Comparison of ENCODE assay signal across 1 cellular context in genomic region chr6:42745638-42746451, GRCh38.
TF ChIP-seq lines count a peak whose summit lies in the region.

A gene with protein sequence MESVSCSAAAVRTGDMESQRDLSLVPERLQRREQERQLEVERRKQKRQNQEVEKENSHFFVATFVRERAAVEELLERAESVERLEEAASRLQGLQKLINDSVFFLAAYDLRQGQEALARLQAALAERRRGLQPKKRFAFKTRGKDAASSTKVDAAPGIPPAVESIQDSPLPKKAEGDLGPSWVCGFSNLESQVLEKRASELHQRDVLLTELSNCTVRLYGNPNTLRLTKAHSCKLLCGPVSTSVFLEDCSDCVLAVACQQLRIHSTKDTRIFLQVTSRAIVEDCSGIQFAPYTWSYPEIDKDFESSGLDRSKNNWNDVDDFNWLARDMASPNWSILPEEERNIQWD (minus strand): TSS chr6:42746103. CDS start chr6:42746073, 30 bp downstream.

TF ChIP-seq in HepG2, 621 proteins besides CTCF, POLR2A, EP300 and RAD21 (continued from another document and continues in another):
- TF ChIP-seq CEBPZ (IDR thresholded peaks at IDR 0.05; ENCODE audit: low read length) (no peak), SOX5 (CRISPR knock-in tag; IDR thresholded peaks at IDR 0.05; ENCODE audit: borderline replicate concordance) (peak; percentile 39; the same call in 1 of the 2 replicates), KDM4B (CRISPR knock-in tag; IDR thresholded peaks at IDR 0.05) (peak; percentile 28; the same call in 1 of the 2 replicates), CBX1 (IDR thresholded peaks at IDR 0.05; ENCODE audit: low read depth) (peak; percentile 76), BORCS8-MEF2B (CRISPR knock-in tag; IDR thresholded peaks at IDR 0.05) (peak; percentile 69), SNAI1 (CRISPR knock-in tag; IDR thresholded peaks at IDR 0.05; ENCODE audit: borderline replicate concordance) (peak; percentile 85), KAT8 (CRISPR knock-in tag; IDR thresholded peaks at IDR 0.05) (peak; percentile 94), ISL2 (CRISPR knock-in tag; IDR thresholded peaks at IDR 0.05) (peak; percentile 61), ZNF350 (CRISPR knock-in tag; IDR thresholded peaks at IDR 0.05; ENCODE audit: borderline replicate concordance, low read depth) (peak; percentile 28), ZNF101 (CRISPR knock-in tag; IDR thresholded peaks at IDR 0.05; ENCODE audit: borderline replicate concordance, low read depth) (no peak), POGZ (CRISPR knock-in tag; IDR thresholded peaks at IDR 0.05) (peak; percentile 56), ZNF251 (CRISPR knock-in tag; IDR thresholded peaks at IDR 0.05) (0 out of 2 replicates have a peak, but pooled peaks have one; percentile 83), ZBTB46 (CRISPR knock-in tag; IDR thresholded peaks at IDR 0.05; ENCODE audit: borderline replicate concordance) (no peak), TBX3 (IDR thresholded peaks at IDR 0.05; ENCODE audit: borderline replicate concordance) (no peak; the same call in 1 of the 2 replicates), WIZ (CRISPR knock-in tag; IDR thresholded peaks at IDR 0.05) (peak; percentile 87; the same call in 1 of the 2 replicates), ZNF234 (CRISPR knock-in tag; conservative IDR thresholded peaks at IDR 0.05) (no peak), HMG20A (CRISPR knock-in tag; IDR thresholded peaks at IDR 0.05; ENCODE audit: borderline replicate concordance) (0 out of 2 replicates have a peak, but pooled peaks have one; percentile 16), FUBP1 (CRISPR knock-in tag; IDR thresholded peaks at IDR 0.05; ENCODE audit: borderline replicate concordance) (no peak; the same call in 1 of the 2 replicates), IRF2 (CRISPR knock-in tag; IDR thresholded peaks at IDR 0.05) (peak; percentile 88), MXI1 (IDR thresholded peaks at IDR 0.05; ENCODE audit: borderline replicate concordance, low read depth, low read length) (peak; percentile 64; the same call in 2 of the 3 replicates), ZBTB38 (CRISPR knock-in tag; IDR thresholded peaks at IDR 0.05) (peak; percentile 81), ZNF549 (CRISPR knock-in tag; IDR thresholded peaks at IDR 0.05) (0 out of 2 replicates have a peak, but pooled peaks have one; percentile 48), KLF13 (CRISPR knock-in tag; IDR thresholded peaks at IDR 0.05) (no peak), ATAD3A (CRISPR knock-in tag; IDR thresholded peaks at IDR 0.05) (no peak), MYC (CRISPR knock-in tag; IDR thresholded peaks at IDR 0.05; ENCODE audit: borderline replicate concordance) (0 out of 2 replicates have a peak, but pooled peaks have one; percentile 16), JARID2 (CRISPR knock-in tag; IDR thresholded peaks at IDR 0.05; ENCODE audit: insufficient replicate concordance) (peak; percentile 91), ZNF430 (CRISPR knock-in tag; IDR thresholded peaks at IDR 0.05) (no peak), ATF1 (CRISPR knock-in tag; IDR thresholded peaks at IDR 0.05) (peak; percentile 88), NFYB (CRISPR knock-in tag; IDR thresholded peaks at IDR 0.05) (peak; percentile 87), MAZ (IDR thresholded peaks at IDR 0.05; ENCODE audit: borderline replicate concordance, low read depth, low read length) (peak; percentile 72; the same call in 1 of the 2 replicates), MAZ (CRISPR knock-in tag; IDR thresholded peaks at IDR 0.05; ENCODE audit: low read depth) (no peak), KLF12 (CRISPR knock-in tag; IDR thresholded peaks at IDR 0.05; ENCODE audit: borderline replicate concordance) (no peak), ZNF484 (CRISPR knock-in tag; IDR thresholded peaks at IDR 0.05; ENCODE audit: borderline replicate concordance, low read depth) (0 out of 2 replicates have a peak, but pooled peaks have one; percentile 62)
- TF ChIP-seq, protein P1, sequence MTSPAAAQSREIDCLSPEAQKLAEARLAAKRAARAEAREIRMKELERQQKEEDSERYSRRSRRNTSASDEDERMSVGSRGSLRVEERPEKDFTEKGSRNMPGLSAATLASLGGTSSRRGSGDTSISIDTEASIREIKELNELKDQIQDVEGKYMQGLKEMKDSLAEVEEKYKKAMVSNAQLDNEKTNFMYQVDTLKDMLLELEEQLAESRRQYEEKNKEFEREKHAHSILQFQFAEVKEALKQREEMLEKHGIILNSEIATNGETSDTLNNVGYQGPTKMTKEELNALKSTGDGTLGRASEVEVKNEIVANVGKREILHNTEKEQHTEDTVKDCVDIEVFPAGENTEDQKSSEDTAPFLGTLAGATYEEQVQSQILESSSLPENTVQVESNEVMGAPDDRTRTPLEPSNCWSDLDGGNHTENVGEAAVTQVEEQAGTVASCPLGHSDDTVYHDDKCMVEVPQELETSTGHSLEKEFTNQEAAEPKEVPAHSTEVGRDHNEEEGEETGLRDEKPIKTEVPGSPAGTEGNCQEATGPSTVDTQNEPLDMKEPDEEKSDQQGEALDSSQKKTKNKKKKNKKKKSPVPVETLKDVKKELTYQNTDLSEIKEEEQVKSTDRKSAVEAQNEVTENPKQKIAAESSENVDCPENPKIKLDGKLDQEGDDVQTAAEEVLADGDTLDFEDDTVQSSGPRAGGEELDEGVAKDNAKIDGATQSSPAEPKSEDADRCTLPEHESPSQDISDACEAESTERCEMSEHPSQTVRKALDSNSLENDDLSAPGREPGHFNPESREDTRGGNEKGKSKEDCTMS (CRISPR knock-in tag; conservative IDR thresholded peaks at IDR 0.05): no peak
- TF ChIP-seq, protein P2, sequence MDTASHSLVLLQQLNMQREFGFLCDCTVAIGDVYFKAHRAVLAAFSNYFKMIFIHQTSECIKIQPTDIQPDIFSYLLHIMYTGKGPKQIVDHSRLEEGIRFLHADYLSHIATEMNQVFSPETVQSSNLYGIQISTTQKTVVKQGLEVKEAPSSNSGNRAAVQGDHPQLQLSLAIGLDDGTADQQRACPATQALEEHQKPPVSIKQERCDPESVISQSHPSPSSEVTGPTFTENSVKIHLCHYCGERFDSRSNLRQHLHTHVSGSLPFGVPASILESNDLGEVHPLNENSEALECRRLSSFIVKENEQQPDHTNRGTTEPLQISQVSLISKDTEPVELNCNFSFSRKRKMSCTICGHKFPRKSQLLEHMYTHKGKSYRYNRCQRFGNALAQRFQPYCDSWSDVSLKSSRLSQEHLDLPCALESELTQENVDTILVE (CRISPR knock-in tag; IDR thresholded peaks at IDR 0.05): no peak; the same call in 1 of the 2 replicates
- TF ChIP-seq, protein P3, sequence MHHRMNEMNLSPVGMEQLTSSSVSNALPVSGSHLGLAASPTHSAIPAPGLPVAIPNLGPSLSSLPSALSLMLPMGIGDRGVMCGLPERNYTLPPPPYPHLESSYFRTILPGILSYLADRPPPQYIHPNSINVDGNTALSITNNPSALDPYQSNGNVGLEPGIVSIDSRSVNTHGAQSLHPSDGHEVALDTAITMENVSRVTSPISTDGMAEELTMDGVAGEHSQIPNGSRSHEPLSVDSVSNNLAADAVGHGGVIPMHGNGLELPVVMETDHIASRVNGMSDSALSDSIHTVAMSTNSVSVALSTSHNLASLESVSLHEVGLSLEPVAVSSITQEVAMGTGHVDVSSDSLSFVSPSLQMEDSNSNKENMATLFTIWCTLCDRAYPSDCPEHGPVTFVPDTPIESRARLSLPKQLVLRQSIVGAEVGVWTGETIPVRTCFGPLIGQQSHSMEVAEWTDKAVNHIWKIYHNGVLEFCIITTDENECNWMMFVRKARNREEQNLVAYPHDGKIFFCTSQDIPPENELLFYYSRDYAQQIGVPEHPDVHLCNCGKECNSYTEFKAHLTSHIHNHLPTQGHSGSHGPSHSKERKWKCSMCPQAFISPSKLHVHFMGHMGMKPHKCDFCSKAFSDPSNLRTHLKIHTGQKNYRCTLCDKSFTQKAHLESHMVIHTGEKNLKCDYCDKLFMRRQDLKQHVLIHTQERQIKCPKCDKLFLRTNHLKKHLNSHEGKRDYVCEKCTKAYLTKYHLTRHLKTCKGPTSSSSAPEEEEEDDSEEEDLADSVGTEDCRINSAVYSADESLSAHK (CRISPR knock-in tag; IDR thresholded peaks at IDR 0.05; ENCODE audit: borderline replicate concordance): 0 out of 2 replicates have a peak, but pooled peaks have one; percentile 76
- TF ChIP-seq, protein P4, sequence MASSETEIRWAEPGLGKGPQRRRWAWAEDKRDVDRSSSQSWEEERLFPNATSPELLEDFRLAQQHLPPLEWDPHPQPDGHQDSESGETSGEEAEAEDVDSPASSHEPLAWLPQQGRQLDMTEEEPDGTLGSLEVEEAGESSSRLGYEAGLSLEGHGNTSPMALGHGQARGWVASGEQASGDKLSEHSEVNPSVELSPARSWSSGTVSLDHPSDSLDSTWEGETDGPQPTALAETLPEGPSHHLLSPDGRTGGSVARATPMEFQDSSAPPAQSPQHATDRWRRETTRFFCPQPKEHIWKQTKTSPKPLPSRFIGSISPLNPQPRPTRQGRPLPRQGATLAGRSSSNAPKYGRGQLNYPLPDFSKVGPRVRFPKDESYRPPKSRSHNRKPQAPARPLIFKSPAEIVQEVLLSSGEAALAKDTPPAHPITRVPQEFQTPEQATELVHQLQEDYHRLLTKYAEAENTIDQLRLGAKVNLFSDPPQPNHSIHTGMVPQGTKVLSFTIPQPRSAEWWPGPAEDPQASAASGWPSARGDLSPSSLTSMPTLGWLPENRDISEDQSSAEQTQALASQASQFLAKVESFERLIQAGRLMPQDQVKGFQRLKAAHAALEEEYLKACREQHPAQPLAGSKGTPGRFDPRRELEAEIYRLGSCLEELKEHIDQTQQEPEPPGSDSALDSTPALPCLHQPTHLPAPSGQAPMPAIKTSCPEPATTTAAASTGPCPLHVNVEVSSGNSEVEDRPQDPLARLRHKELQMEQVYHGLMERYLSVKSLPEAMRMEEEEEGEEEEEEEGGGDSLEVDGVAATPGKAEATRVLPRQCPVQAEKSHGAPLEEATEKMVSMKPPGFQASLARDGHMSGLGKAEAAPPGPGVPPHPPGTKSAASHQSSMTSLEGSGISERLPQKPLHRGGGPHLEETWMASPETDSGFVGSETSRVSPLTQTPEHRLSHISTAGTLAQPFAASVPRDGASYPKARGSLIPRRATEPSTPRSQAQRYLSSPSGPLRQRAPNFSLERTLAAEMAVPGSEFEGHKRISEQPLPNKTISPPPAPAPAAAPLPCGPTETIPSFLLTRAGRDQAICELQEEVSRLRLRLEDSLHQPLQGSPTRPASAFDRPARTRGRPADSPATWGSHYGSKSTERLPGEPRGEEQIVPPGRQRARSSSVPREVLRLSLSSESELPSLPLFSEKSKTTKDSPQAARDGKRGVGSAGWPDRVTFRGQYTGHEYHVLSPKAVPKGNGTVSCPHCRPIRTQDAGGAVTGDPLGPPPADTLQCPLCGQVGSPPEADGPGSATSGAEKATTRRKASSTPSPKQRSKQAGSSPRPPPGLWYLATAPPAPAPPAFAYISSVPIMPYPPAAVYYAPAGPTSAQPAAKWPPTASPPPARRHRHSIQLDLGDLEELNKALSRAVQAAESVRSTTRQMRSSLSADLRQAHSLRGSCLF (CRISPR knock-in tag; IDR thresholded peaks at IDR 0.05; ENCODE audit: borderline replicate concordance): no peak
- TF ChIP-seq, protein P5, sequence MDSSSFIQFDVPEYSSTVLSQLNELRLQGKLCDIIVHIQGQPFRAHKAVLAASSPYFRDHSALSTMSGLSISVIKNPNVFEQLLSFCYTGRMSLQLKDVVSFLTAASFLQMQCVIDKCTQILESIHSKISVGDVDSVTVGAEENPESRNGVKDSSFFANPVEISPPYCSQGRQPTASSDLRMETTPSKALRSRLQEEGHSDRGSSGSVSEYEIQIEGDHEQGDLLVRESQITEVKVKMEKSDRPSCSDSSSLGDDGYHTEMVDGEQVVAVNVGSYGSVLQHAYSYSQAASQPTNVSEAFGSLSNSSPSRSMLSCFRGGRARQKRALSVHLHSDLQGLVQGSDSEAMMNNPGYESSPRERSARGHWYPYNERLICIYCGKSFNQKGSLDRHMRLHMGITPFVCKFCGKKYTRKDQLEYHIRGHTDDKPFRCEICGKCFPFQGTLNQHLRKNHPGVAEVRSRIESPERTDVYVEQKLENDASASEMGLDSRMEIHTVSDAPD (CRISPR knock-in tag; IDR thresholded peaks at IDR 0.05): peak; percentile 42; the same call in 1 of the 2 replicates
